Comparison of ENCODE assay signal across 16 cellular contexts in the genomic region with DNA sequence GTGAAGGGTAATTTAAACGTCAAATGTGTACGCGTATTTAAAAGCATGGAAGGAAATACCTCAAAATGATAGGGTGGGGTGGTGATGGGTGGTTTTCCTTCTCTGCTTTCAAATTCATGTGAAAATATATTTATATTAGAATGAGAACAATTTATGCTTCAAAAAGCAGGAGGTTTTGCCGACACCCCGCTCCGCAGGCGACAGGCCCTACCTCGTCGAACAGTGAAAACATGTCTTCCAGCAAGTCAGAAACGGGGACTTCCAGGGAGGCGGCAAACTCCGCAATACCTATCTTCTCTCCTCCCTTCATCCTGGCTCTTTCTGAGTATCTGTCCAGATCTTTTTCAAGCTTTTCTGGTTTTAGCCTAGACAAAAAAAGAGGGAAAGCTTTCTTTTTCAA. TPM values are rescaled to one million over a fixed set of nuclear protein-coding genes. Genes with fewer than 3 reads are reported as not detected.
DNase-seq lines count a peak whose midpoint lies in the region; ATAC-seq and TF ChIP-seq lines count a peak whose summit lies in the region.
"Had no signal": no experiment of that assay in that cellular context is flagged by ENCODE, and none has a peak within 500 bp of the region (broad histone marks: within the 10 kb centered on the region; RNA-seq: fewer than 3 reads in every experiment).

No MANE protein-coding gene starts in this region.

- H3K4me1 ChIP-seq in left ventricle myocardium inferior: no peaks in the 10 kb centered on the region
- no peaks in the 10 kb centered on the region for H3K4me1 ChIP-seq in Panc1 (ENCODE audit: control insufficient read depth, insufficient read depth, low read length)
- no peaks in the 10 kb centered on the region for H3K4me1 ChIP-seq in body of pancreas
- H3K4me1 ChIP-seq: Caco-2 had no signal

- 96% methylated on average over 12 of the region's 12 CpGs for WGBS in body of pancreas, 2 donors

- H3K4me3 Mint-ChIP-seq in nephron progenitor cell: no peak overlapping the region
- H3K4me3 Mint-ChIP-seq: CD8-positive, alpha-beta memory T cell; GM23338; H9 had no signal

- no peak overlapping the region for H3K4me3 ChIP-seq in left ventricle myocardium inferior
- H3K4me3 ChIP-seq in Panc1 (ENCODE audit: low read depth in 2 of 2, low read length in 2 of 2): no peak overlapping the region
- no peak overlapping the region for H3K4me3 ChIP-seq in body of pancreas
- H3K4me3 ChIP-seq: A549, GM23338 had no signal

- H3K27ac ChIP-seq in left ventricle myocardium inferior (replicated peaks): no peak overlapping the region
- no peak overlapping the region for H3K27ac ChIP-seq in Panc1 (ENCODE audit: low read length)
- no peak overlapping the region for H3K27ac ChIP-seq in body of pancreas
- H3K27ac ChIP-seq: A549 had no signal

- H3K9me3 Mint-ChIP-seq in nephron progenitor cell: no peaks in the 10 kb centered on the region
- H3K9me3 Mint-ChIP-seq: CD8-positive, alpha-beta memory T cell; GM23338; H9 had no signal

- peak overlapping the region; percentile 93 for H3K27ac Mint-ChIP-seq in nephron progenitor cell
- H3K27ac Mint-ChIP-seq: GM23338 had no signal

- in situ Hi-C loops in Panc1 (cut with HindIII; ENCODE audit: low pct_unique_long_range_greater_than_20kb, low sequenced_read_pairs): no loop called here

- no peak for ATAC-seq in left cardiac atrium
- no peak for ATAC-seq in Panc1
- no peak for ATAC-seq in body of pancreas
- no peak for ATAC-seq in GM19395 (IDR thresholded peaks at IDR 0.05; ENCODE audit: unreplicated experiment)
- ATAC-seq: A549, GM23338, HepG2 had no signal

- TF ChIP-seq POLR2A in body of pancreas (IDR thresholded peaks at IDR 0.05): no peak

- peaks cover 55% of the 10 kb centered on the region for H3K36me3 ChIP-seq in left ventricle myocardium inferior
- no peaks in the 10 kb centered on the region for H3K36me3 ChIP-seq in Panc1 (ENCODE audit: control insufficient read depth, insufficient read depth, low read length)
- H3K36me3 ChIP-seq in body of pancreas (replicated peaks in 1 of 2; ENCODE audit: insufficient read depth in 1 of 2, low read depth in 2 of 2): peaks cover 0 to 9% of the 10 kb centered on the region in 2 donors

- H3K27me3 Mint-ChIP-seq in nephron progenitor cell (ENCODE audit: low read depth, poor library complexity): peaks cover 6% of the 10 kb centered on the region
- H3K27me3 Mint-ChIP-seq: CD8-positive, alpha-beta memory T cell had no signal

- peak; percentile 10 for DNase-seq in left ventricle myocardium inferior
- DNase-seq in left cardiac atrium: no peak
- no peak for DNase-seq in Panc1 (ENCODE audit: low read depth, low spot score)
- DNase-seq in nephron progenitor cell: no peak
- no peak for DNase-seq in NCI-H526 treated with DMSO at 0.1 percent for 48 hours (lab: John Stamatoyannopoulos, UW)
- no peak for DNase-seq in body of pancreas
- DNase-seq: GF-D8, H9 had no signal

- CTCF ChIA-PET in Panc1 (lab: Charles Lee): no interaction called here

- BruUV-seq in Panc1 (replicated peaks; lab: Mats Ljungman, UMichigan): TSS peak; percentile 40

- H3K27me3 ChIP-seq in left ventricle myocardium inferior (ENCODE audit: low read depth) (no peaks in the 10 kb centered on the region), Panc1 (ENCODE audit: control insufficient read depth, insufficient read depth, low read length) (no peaks in the 10 kb centered on the region), body of pancreas (no peaks in the 10 kb centered on the region)

- no peaks in the 10 kb centered on the region for H3K4me1 Mint-ChIP-seq in nephron progenitor cell
- H3K4me1 Mint-ChIP-seq: CD8-positive, alpha-beta memory T cell; GM23338; H9 had no signal

- intact Hi-C loops in left ventricle myocardium inferior (cut with micrococcal nuclease) (no loop called here), left cardiac atrium (cut with DNase I) (loop anchor here in 1 of 2 donors (10.0 kb wide), 1 partner anchor 171 kb away; no protein-coding TSS in a partner anchor), Panc1 (cut with micrococcal nuclease; ENCODE audit: unreplicated experiment) (no loop called here), body of pancreas (cut with DNase I) (no loop called here)

- peaks cover 23% of the 10 kb centered on the region for H3K36me3 Mint-ChIP-seq in nephron progenitor cell (ENCODE audit: low read depth)

- no peaks in the 10 kb centered on the region for H3K9me3 ChIP-seq in left ventricle myocardium inferior (replicated peaks)
- H3K9me3 ChIP-seq in Panc1 (ENCODE audit: control insufficient read depth, insufficient read depth, low read depth, low read length): no peaks in the 10 kb centered on the region
- H3K9me3 ChIP-seq in body of pancreas: no peaks in the 10 kb centered on the region
- H3K9me3 ChIP-seq: A549, Caco-2 had no signal

- TF ChIP-seq CTCF in left ventricle myocardium inferior (IDR thresholded peaks at IDR 0.05; ENCODE audit: borderline replicate concordance): no peak
- no peak for TF ChIP-seq CTCF in Panc1 (IDR thresholded peaks at IDR 0.05)
- no peak for TF ChIP-seq CTCF in nephron progenitor cell (IDR thresholded peaks at IDR 0.05)
- no peak for TF ChIP-seq CTCF in body of pancreas (IDR thresholded peaks at IDR 0.05)

- POLR2A ChIA-PET in Panc1 (lab: Charles Lee): no interaction called here

RNA-seq across cellular contexts. Expression of a gene that starts 28.5 kb away (rescaled TPM):
- total RNA-seq in left ventricle myocardium inferior (not detected), left cardiac atrium (under 1 TPM in 1 of 2 donors, not detected in 1; 0.06 TPM), Panc1 (2021; ENCODE audit: unreplicated experiment) (0.05 TPM), body of pancreas (not detected)
- polyA plus RNA-seq in Panc1 (2012; ENCODE audit: insufficient read length): 0.06 TPM
- total RNA-seq: Caco-2; CD8-positive, alpha-beta memory T cell; HepG2 had no signal
- polyA plus RNA-seq: AG04450; BJ; CD8-positive, alpha-beta memory T cell had no signal

RNA-seq across cellular contexts. Expression of a gene that starts 50.0 kb away (rescaled TPM):
- total RNA-seq in left ventricle myocardium inferior (11.0 TPM), left cardiac atrium (10 to 100 TPM; 17.5 to 22.7 TPM), Panc1 (2021; ENCODE audit: unreplicated experiment) (59.8 TPM), body of pancreas (10 to 100 TPM; 17.1 to 21.5 TPM)
- 64.2 TPM for polyA plus RNA-seq in Panc1 (2012; ENCODE audit: insufficient read length)
